In genomic region chr16:57803413-57803990, GRCh38 we compare ENCODE assay signal across 11 cellular contexts.
DNase-seq lines count a peak whose midpoint lies in the region; FAIRE-seq and TF ChIP-seq lines count a peak whose summit lies in the region.
"Had no signal": no experiment of that assay in that cellular context is flagged by ENCODE, and none has a peak within 500 bp of the region (broad histone marks: within the 10 kb centered on the region; RNA-seq: fewer than 3 reads in every experiment).

No MANE protein-coding gene starts in this region.

- no peak overlapping the region for H3K9ac ChIP-seq in parathyroid adenoma

- no peak for FAIRE-seq in HTR-8/SVneo (lab: Jason Lieb, UNC)

- H3K4me3 ChIP-seq in parathyroid adenoma (ENCODE audit: low read depth, low read length) = no peak overlapping the region

- no peak for TF ChIP-seq CTCF in parathyroid adenoma (IDR thresholded peaks at IDR 0.05)

- no peaks in the 10 kb centered on the region for H3K36me3 ChIP-seq in parathyroid adenoma (ENCODE audit: control insufficient read depth, insufficient read depth, low read length)

- H3K4me1 ChIP-seq in parathyroid adenoma = peaks cover 6% of the 10 kb centered on the region

- no peak overlapping the region for H3K4me2 ChIP-seq in parathyroid adenoma (ENCODE audit: low read length)

- no peaks in the 10 kb centered on the region for H3K27me3 ChIP-seq in parathyroid adenoma (ENCODE audit: control insufficient read depth, insufficient read depth, low read length)

- peak overlapping the region; percentile 85 for H2AFZ ChIP-seq in parathyroid adenoma

- no peaks in the 10 kb centered on the region for H3K79me2 ChIP-seq in parathyroid adenoma

- H3K9me3 ChIP-seq in parathyroid adenoma (ENCODE audit: control insufficient read depth, low read length) = no peaks in the 10 kb centered on the region

- H3K27ac ChIP-seq in angular gyrus (ENCODE audit: low read depth, low read length) = peak overlapping the region; percentile 95
- H3K27ac ChIP-seq in parathyroid adenoma = no peak overlapping the region
- H3K27ac ChIP-seq: HL-60 had no signal

- DNase-seq in Ammon's horn (ENCODE audit: low spot score) (peak; percentile 68), hepatic stellate cell (ENCODE audit: low spot score) (peak; percentile 56), AG08395 (ENCODE audit: low spot score) (no peak), HTR-8/SVneo (ENCODE audit: insufficient read length, low spot score) (no peak), NOMO-1 treated with DMSO at 0.1 percent for 48 hours (lab: John Stamatoyannopoulos, UW; ENCODE audit: unreplicated experiment) (no peak)
- no peak for DNase-seq in activated CD8-positive, alpha-beta memory T cell treated with anti-CD3 and anti-CD28 coated beads for 24 hours
- DNase-seq: activated naive CD8-positive, alpha-beta T cell treated with anti-CD3 and anti-CD28 coated beads, Interleukin-2, amount 10 ng/mL, durations not matched to agents 7 days and 5 days; NCI-H345 had no signal

Comparison
In these comparisons a context has a peak if more than half of its experiments do, and no peak if none do; other contexts are left out.
1. DNase-seq: peak in Ammon's horn (single experiment) and hepatic stellate cell (single experiment); none in activated CD8-positive, alpha-beta memory T cell treated with anti-CD3 and anti-CD28 coated beads for 24 hours (single experiment), AG08395 (single experiment), HTR-8/SVneo (single experiment) and NOMO-1 treated with DMSO at 0.1 percent for 48 hours (single experiment).